In the genomic region with DNA sequence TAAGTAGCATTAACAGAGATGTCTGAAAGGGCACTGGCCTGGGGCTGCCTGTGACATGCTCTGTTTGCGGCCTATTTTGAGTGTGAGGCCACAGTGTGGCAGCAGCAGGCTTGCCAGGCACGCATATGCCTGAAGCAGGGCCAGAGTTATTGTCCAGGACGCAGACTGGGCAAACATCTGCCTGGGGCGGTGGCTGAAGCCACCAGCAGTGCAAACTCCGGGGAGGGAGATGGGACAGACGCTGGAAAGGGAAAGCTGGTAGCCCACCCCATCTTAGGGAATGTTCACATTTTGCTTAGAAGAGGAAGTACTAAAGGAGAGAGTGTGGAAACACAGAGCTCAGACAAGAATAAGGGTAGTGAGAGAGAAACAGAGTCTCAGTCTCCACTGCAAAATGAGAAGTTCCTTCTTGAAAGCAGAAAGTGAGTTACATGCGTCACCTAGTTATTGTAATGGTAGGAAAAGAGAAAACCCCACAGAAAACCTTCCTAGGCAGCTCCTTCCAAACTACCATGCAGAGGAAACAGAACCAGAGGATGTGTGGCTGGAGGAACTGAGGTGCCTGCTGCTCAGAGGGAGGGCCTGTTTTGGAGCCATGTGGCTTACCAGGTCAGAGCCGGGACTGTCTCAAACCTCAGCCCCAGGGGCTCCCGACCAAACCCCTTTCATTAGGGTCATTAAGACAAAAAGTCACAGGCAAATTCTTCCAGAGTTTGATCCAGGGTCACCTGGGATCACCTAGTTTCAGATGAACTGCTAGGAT, we compare ENCODE assay signal across 11 cellular contexts. TPM values are rescaled to one million over a fixed set of nuclear protein-coding genes. Genes with fewer than 3 reads are reported as not detected.
DNase-seq lines count a peak whose midpoint lies in the region; ATAC-seq and TF ChIP-seq lines count a peak whose summit lies in the region.
"Had no signal": no experiment of that assay in that cellular context is flagged by ENCODE, and none has a peak within 500 bp of the region (broad histone marks: within the 10 kb centered on the region; RNA-seq: fewer than 3 reads in every experiment).

No MANE protein-coding gene starts in this region.

- peaks cover 0 to 1% (median 0%) of the 10 kb centered on the region in 7 donors for H3K9me3 Mint-ChIP-seq in CD14-positive monocyte
- peaks cover 0 to 1% (median 0%) of the 10 kb centered on the region in 11 donors for H3K9me3 Mint-ChIP-seq in naive thymus-derived CD4-positive, alpha-beta T cell
- no peaks in the 10 kb centered on the region for H3K9me3 Mint-ChIP-seq in activated CD4-positive, alpha-beta T cell treated with anti-CD3 and anti-CD28 coated beads, Interleukin-2, amount 10 ng/mL, durations not matched to agents 7 days and 5 days

- H3K27ac Mint-ChIP-seq in CD14-positive monocyte, result peak overlapping the region; percentile 61 to 93 (median 82)
- H3K27ac Mint-ChIP-seq in naive thymus-derived CD4-positive, alpha-beta T cell, result no peak overlapping the region
- H3K27ac Mint-ChIP-seq in activated CD4-positive, alpha-beta T cell treated with anti-CD3 and anti-CD28 coated beads, Interleukin-2, amount 10 ng/mL, durations not matched to agents 7 days and 5 days, result no peak overlapping the region

- peak; percentile 31 for ATAC-seq in naive thymus-derived CD4-positive, alpha-beta T cell
- no peak for ATAC-seq in HG03571 (IDR thresholded peaks at IDR 0.05; ENCODE audit: unreplicated experiment)
- ATAC-seq in HG02981 (IDR thresholded peaks at IDR 0.05; ENCODE audit: unreplicated experiment), result no peak

- POLR2A ChIA-PET in naive thymus-derived CD4-positive, alpha-beta T cell (lab: Charles Lee), result interaction anchor here (1.1 kb wide), 1 partner anchor 9 kb away, joined by 3 read pairs; no protein-coding TSS in a partner anchor
- POLR2A ChIA-PET in activated CD4-positive, alpha-beta T cell treated with anti-CD3 and anti-CD28 coated beads, Interleukin-2, amount 10 ng/mL, durations not matched to agents 7 days and 5 days (lab: Charles Lee), result no interaction called here

- no peaks in the 10 kb centered on the region for H3K9me3 ChIP-seq in naive thymus-derived CD4-positive, alpha-beta T cell (ENCODE audit: control insufficient read depth in 2 of 3, low read length in 3 of 3)
- no peaks in the 10 kb centered on the region for H3K9me3 ChIP-seq in effector memory CD4-positive, alpha-beta T cell (ENCODE audit: control insufficient read depth, low read length)
- H3K9me3 ChIP-seq: HAP-1, spleen had no signal

- no peaks in the 10 kb centered on the region for H3K27me3 ChIP-seq in naive thymus-derived CD4-positive, alpha-beta T cell (ENCODE audit: control insufficient read depth in 2 of 2, insufficient read depth in 2 of 2, low read length in 2 of 2)
- no peaks in the 10 kb centered on the region for H3K27me3 ChIP-seq in effector memory CD4-positive, alpha-beta T cell (replicated peaks; ENCODE audit: control insufficient read depth, insufficient read depth, low read length, poor library complexity, severe bottlenecking)
- H3K27me3 ChIP-seq: spleen had no signal

- no peak for TF ChIP-seq CTCF in CD14-positive monocyte (IDR thresholded peaks at IDR 0.05)

- intact Hi-C loops in CD14-positive monocyte (cut with micrococcal nuclease), result no loop called here
- intact Hi-C loops in naive thymus-derived CD4-positive, alpha-beta T cell (cut with micrococcal nuclease), result no loop called here

- peaks cover 0 to 4% (median 0%) of the 10 kb centered on the region in 3 donors for H3K27me3 Mint-ChIP-seq in CD14-positive monocyte (ENCODE audit: low read depth in 3 of 3)
- no peaks in the 10 kb centered on the region for H3K27me3 Mint-ChIP-seq in naive thymus-derived CD4-positive, alpha-beta T cell
- H3K27me3 Mint-ChIP-seq in activated CD4-positive, alpha-beta T cell treated with anti-CD3 and anti-CD28 coated beads, Interleukin-2, amount 10 ng/mL, durations not matched to agents 7 days and 5 days, result no peaks in the 10 kb centered on the region
- H3K27me3 Mint-ChIP-seq: CD4-positive, CD25-positive, alpha-beta regulatory T cell had no signal

- peaks cover 40% of the 10 kb centered on the region for H3K4me1 Mint-ChIP-seq in CD14-positive monocyte
- H3K4me1 Mint-ChIP-seq in naive thymus-derived CD4-positive, alpha-beta T cell, result peaks cover 0 to 2% (median 0%) of the 10 kb centered on the region in 7 donors
- no peaks in the 10 kb centered on the region for H3K4me1 Mint-ChIP-seq in activated CD4-positive, alpha-beta T cell treated with anti-CD3 and anti-CD28 coated beads, Interleukin-2, amount 10 ng/mL, durations not matched to agents 7 days and 5 days
- H3K4me1 Mint-ChIP-seq: CD4-positive, CD25-positive, alpha-beta regulatory T cell had no signal

- H3K4me1 ChIP-seq in naive thymus-derived CD4-positive, alpha-beta T cell (ENCODE audit: control insufficient read depth in 2 of 2, insufficient read depth in 2 of 2, low read length in 2 of 2), result no peaks in the 10 kb centered on the region
- H3K4me1 ChIP-seq in effector memory CD4-positive, alpha-beta T cell (ENCODE audit: control insufficient read depth, insufficient read depth, low read length, poor library complexity, severe bottlenecking), result no peaks in the 10 kb centered on the region
- H3K4me1 ChIP-seq: HAP-1 had no signal

- H3K27ac ChIP-seq in naive thymus-derived CD4-positive, alpha-beta T cell (ENCODE audit: low read depth, low read length), result no peak overlapping the region
- H3K27ac ChIP-seq in effector memory CD4-positive, alpha-beta T cell (ENCODE audit: insufficient read depth, low read length, poor library complexity, severe bottlenecking), result no peak overlapping the region

- H3K4me3 ChIP-seq in naive thymus-derived CD4-positive, alpha-beta T cell (ENCODE audit: low read length), result no peak overlapping the region
- no peak overlapping the region for H3K4me3 ChIP-seq in effector memory CD4-positive, alpha-beta T cell (ENCODE audit: insufficient read depth, low read depth, low read length, poor library complexity, severe bottlenecking)
- H3K4me3 ChIP-seq: HAP-1, spleen had no signal

- peaks cover 56 to 69% of the 10 kb centered on the region in 2 donors for H3K36me3 Mint-ChIP-seq in CD14-positive monocyte
- peaks cover 20 to 91% (median 62%) of the 10 kb centered on the region in 5 donors for H3K36me3 Mint-ChIP-seq in naive thymus-derived CD4-positive, alpha-beta T cell
- peaks cover 49% of the 10 kb centered on the region for H3K36me3 Mint-ChIP-seq in activated CD4-positive, alpha-beta T cell treated with anti-CD3 and anti-CD28 coated beads, Interleukin-2, amount 10 ng/mL, durations not matched to agents 7 days and 5 days (ENCODE audit: low read depth)

- no peak for DNase-seq in CD14-positive monocyte (ENCODE audit: low spot score)
- peak; percentile 34 for DNase-seq in SK-MEL-5 (ENCODE audit: low read depth, low spot score)
- DNase-seq in fibroblast of gingiva (ENCODE audit: low read depth), result peak; percentile 19
- DNase-seq in naive thymus-derived CD4-positive, alpha-beta T cell, result no peak
- no peak for DNase-seq in activated CD4-positive, alpha-beta T cell treated with anti-CD3 and anti-CD28 coated beads, Interleukin-2, amount 10 ng/mL, durations not matched to agents 7 days and 5 days
- no peak for DNase-seq in effector memory CD4-positive, alpha-beta T cell
- DNase-seq: CD4-positive, CD25-positive, alpha-beta regulatory T cell; spleen had no signal

- in situ Hi-C loops in SK-MEL-5 (cut with HindIII; ENCODE audit: low pct_unique_long_range_greater_than_20kb, low sequenced_read_pairs), result no loop called here

- CTCF ChIA-PET in naive thymus-derived CD4-positive, alpha-beta T cell (lab: Charles Lee), result interaction anchor here (0.6 kb wide), 1 partner anchor 153 kb away, joined by 5 read pairs; no protein-coding TSS in a partner anchor
- CTCF ChIA-PET in activated CD4-positive, alpha-beta T cell treated with anti-CD3 and anti-CD28 coated beads, Interleukin-2, amount 10 ng/mL, durations not matched to agents 7 days and 5 days (lab: Charles Lee), result interaction anchor here (0.6 to 2.9 kb wide), 3 partner anchors 11 to 15 kb away, joined by 5 to 14 read pairs (median 6); a partner anchor contains a TSS

- H3K36me3 ChIP-seq in naive thymus-derived CD4-positive, alpha-beta T cell (ENCODE audit: control insufficient read depth in 2 of 3, insufficient read depth in 3 of 3, low read length in 3 of 3), result peaks cover 8 to 92% (median 19%) of the 10 kb centered on the region in 3 experiments
- peaks cover 73% of the 10 kb centered on the region for H3K36me3 ChIP-seq in effector memory CD4-positive, alpha-beta T cell (ENCODE audit: control insufficient read depth, insufficient read depth, low read length)

- peak overlapping the region in 1 of 2 donors; percentile 53 for H3K4me3 Mint-ChIP-seq in CD14-positive monocyte
- peak overlapping the region in 1 of 10 donors; percentile 22 for H3K4me3 Mint-ChIP-seq in naive thymus-derived CD4-positive, alpha-beta T cell
- no peak overlapping the region for H3K4me3 Mint-ChIP-seq in activated CD4-positive, alpha-beta T cell treated with anti-CD3 and anti-CD28 coated beads, Interleukin-2, amount 10 ng/mL, durations not matched to agents 7 days and 5 days
- H3K4me3 Mint-ChIP-seq: CD4-positive, CD25-positive, alpha-beta regulatory T cell had no signal

RNA-seq across cellular contexts. Expression of a gene that starts 14.5 kb away (rescaled TPM):
- polyA plus RNA-seq in CD14-positive monocyte, result 10 to 100 TPM; 62.6 to 66.4 TPM
- 85.0 and 94.1 TPM in 2 replicates for total RNA-seq in SK-MEL-5 (2014; rRNA removed; shearing (Covaris generic))
- 181 and 196 TPM in 2 replicates for polyA plus RNA-seq in SK-MEL-5 (2015; cell fraction: cytosol; rRNA removed)
- 125 and 159 TPM in 2 replicates for polyA plus RNA-seq in SK-MEL-5 (2015; cell fraction: nucleus; rRNA removed)
- total RNA-seq in naive thymus-derived CD4-positive, alpha-beta T cell, result 100 to 1,000 TPM in 3 of 5 experiments, 10 to 100 TPM in 2; 62.2 to 108 (median 100) TPM
- 100 to 1,000 TPM; 169 to 206 TPM for polyA plus RNA-seq in naive thymus-derived CD4-positive, alpha-beta T cell
- 100 to 1,000 TPM in 1 of 2 experiments, 10 to 100 TPM in 1; 98.1 to 106 TPM for total RNA-seq in activated CD4-positive, alpha-beta T cell treated with anti-CD3 and anti-CD28 coated beads, Interleukin-2, amount 10 ng/mL, durations not matched to agents 7 days and 5 days

Comparison
In these comparisons a context has a peak if more than half of its experiments do, and no peak if none do; other contexts are left out.
1. DNase-seq: peak in SK-MEL-5 (single experiment) and fibroblast of gingiva (single experiment); none in CD14-positive monocyte (single experiment), naive thymus-derived CD4-positive, alpha-beta T cell (0 of 9), activated CD4-positive, alpha-beta T cell treated with anti-CD3 and anti-CD28 coated beads, Interleukin-2, amount 10 ng/mL, durations not matched to agents 7 days and 5 days (single experiment) and effector memory CD4-positive, alpha-beta T cell (0 of 3).
2. H3K27ac Mint-ChIP-seq: peak in CD14-positive monocyte (7 of 7); none in naive thymus-derived CD4-positive, alpha-beta T cell (0 of 9) and activated CD4-positive, alpha-beta T cell treated with anti-CD3 and anti-CD28 coated beads, Interleukin-2, amount 10 ng/mL, durations not matched to agents 7 days and 5 days (single experiment).